29 cellular contexts compared by ENCODE assay signal in the genomic region with DNA sequence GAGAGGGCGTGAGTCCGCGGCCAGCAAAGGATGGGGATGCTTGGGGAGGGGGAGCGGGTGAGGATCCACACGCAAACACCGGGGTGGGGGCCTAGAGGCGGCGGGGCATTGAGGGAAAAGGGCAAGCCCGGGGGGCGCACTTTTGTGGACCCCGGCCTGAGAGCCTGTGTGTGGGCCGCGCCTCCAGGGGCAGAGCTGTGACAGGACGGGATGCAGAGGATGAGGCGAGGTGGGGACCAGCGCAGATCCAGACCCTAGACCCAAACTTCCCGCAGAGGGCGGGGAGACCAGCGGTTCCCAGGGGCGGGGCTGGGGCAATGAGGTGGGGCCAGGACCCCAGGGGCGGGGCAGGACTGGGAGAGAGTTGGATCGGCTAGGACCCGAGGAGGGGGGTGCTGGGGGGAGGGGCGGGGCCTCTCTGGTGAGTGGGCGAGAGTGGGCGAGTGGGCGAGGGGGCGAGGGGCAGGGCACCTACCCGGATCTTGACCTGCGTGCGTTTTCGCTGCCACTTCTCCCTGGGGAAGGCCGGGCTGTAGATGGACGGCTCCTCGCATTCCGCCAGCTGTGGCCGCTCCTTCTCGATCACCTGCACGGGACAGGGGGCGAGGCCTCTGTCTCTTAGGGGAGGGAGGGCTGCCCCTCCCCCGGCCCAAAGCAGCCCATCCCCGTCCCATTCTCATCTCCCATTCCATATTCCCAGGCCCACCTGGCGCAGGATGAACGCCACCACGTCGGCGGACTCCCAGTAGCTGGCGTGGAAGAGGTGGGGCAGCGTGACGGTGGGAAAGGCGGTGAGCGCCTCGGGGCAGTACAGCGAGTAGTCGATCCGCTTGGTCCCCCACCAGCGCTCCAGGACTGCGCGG. TPM values are rescaled to one million over a fixed set of nuclear protein-coding genes. Genes with fewer than 3 reads are reported as not detected.
"Had no signal": no experiment of that assay in that cellular context is flagged by ENCODE, and none has a peak within 500 bp of the region (broad histone marks: within the 10 kb centered on the region; RNA-seq: fewer than 3 reads in every experiment).

No MANE protein-coding gene starts in this region.

- H3K27ac Mint-ChIP-seq: activated naive CD8-positive, alpha-beta T cell treated with anti-CD3 and anti-CD28 coated beads, Interleukin-2, amount 50 U/mL, for 24 hours; dendritic cell treated with granulocyte-macrophage colony-stimulating factor and Interleukin-4, amounts not matched to agents 40 ng/mL and 50 ng/mL, for 4 days; naive B cell had no signal

- H3K27me3 ChIP-seq: heart left ventricle, left lung, transverse colon had no signal

- H3K27ac ChIP-seq: heart left ventricle, left lung, transverse colon, VCaP had no signal

- H3K4me1 ChIP-seq: left lung, transverse colon had no signal

- H3K9me3 ChIP-seq: heart left ventricle, left lung, transverse colon had no signal

- H3K4me3 ChIP-seq: heart left ventricle, left lung, lung, transverse colon had no signal

- ATAC-seq: activated naive CD8-positive, alpha-beta T cell treated with anti-CD3 and anti-CD28 coated beads, Interleukin-2, amount 50 U/mL, for 24 hours; heart left ventricle; left lung; sciatic nerve; stimulated activated effector memory CD8-positive, alpha-beta T cell treated with anti-CD3 and anti-CD28 coated beads, Interleukin-12 subunit alpha, Interleukin-12 subunit beta, amount 100 ng/mL, for 72 hours had no signal

- FAIRE-seq: endometrium, small intestine, urothelium cell line had no signal

- H3K4me3 Mint-ChIP-seq: activated naive CD8-positive, alpha-beta T cell treated with anti-CD3 and anti-CD28 coated beads, Interleukin-2, amount 50 U/mL, for 24 hours; dendritic cell treated with granulocyte-macrophage colony-stimulating factor and Interleukin-4, amounts not matched to agents 40 ng/mL and 50 ng/mL, for 4 days; naive B cell; stimulated activated effector memory CD8-positive, alpha-beta T cell treated with anti-CD3 and anti-CD28 coated beads, Interleukin-12 subunit alpha, Interleukin-12 subunit beta, amount 100 ng/mL, for 72 hours had no signal

- H3K27me3 Mint-ChIP-seq: activated naive CD8-positive, alpha-beta T cell treated with anti-CD3 and anti-CD28 coated beads, Interleukin-2, amount 50 U/mL, for 24 hours; dendritic cell treated with granulocyte-macrophage colony-stimulating factor and Interleukin-4, amounts not matched to agents 40 ng/mL and 50 ng/mL, for 4 days; naive B cell had no signal

- DNase-seq: activated CD4-positive, CD25-positive, alpha-beta regulatory T cell treated with anti-CD3 and anti-CD28 coated beads, Interleukin-2, amount 50 U/mL, for 72 hours; activated naive CD4-positive, alpha-beta T cell treated with anti-CD3 and anti-CD28 coated beads, Interleukin-2, amount 50 U/mL, for 16 hours; activated naive CD8-positive, alpha-beta T cell treated with anti-CD3 and anti-CD28 coated beads, Interleukin-2, amount 50 U/mL, for 24 hours; activated T-cell treated with anti-CD3 and anti-CD28 coated beads, Interleukin-2, amount 50 U/mL, for 1 hour; effector CD4-positive, alpha-beta T cell; naive B cell; occipital lobe; small intestine; transverse colon had no signal

- H3K9me3 Mint-ChIP-seq: activated naive CD8-positive, alpha-beta T cell treated with anti-CD3 and anti-CD28 coated beads, Interleukin-2, amount 50 U/mL, for 24 hours; dendritic cell treated with granulocyte-macrophage colony-stimulating factor and Interleukin-4, amounts not matched to agents 40 ng/mL and 50 ng/mL, for 4 days; naive B cell; stimulated activated effector memory CD8-positive, alpha-beta T cell treated with anti-CD3 and anti-CD28 coated beads, Interleukin-12 subunit alpha, Interleukin-12 subunit beta, amount 100 ng/mL, for 72 hours had no signal

RNA-seq across cellular contexts. Expression of a gene that starts 28.6 kb away (rescaled TPM):
- total RNA-seq: cerebellum; epithelial cell of proximal tubule; fibroblast of villous mesenchyme; heart left ventricle; kidney epithelial cell; left lung; lung; mesenteric fat pad; mucosa of gallbladder; occipital lobe; posterior vena cava; renal cortical epithelial cell; sciatic nerve; T-helper 2 cell treated with Interferon-gamma antibody and Interleukin-4, amounts not matched to agents 100 ng/mL and 5 ng/mL, for 36 hours; temporal lobe; transverse colon had no signal
- polyA plus RNA-seq: heart left ventricle, lung, neural cell, small intestine had no signal
